ENCODE assay signal across 8 cellular contexts in genomic region chr12:75658826-75659823, GRCh38.
DNase-seq lines count a peak whose midpoint lies in the region; ATAC-seq, FAIRE-seq and TF ChIP-seq lines count a peak whose summit lies in the region.

No MANE protein-coding gene starts in this region.

- POLR2A ChIA-PET in activated CD4-positive, alpha-beta memory T cell treated with anti-CD3 and anti-CD28 coated beads for 36 hours (lab: Charles Lee), result interaction anchor here (1.0 to 1.4 kb wide), 2 partner anchors 18 to 361 kb away, joined by 4 to 6 read pairs; no protein-coding TSS in a partner anchor

- ATAC-seq in HG02885 (IDR thresholded peaks at IDR 0.05; ENCODE audit: poor library complexity, unreplicated experiment) (no peak), GM19328 (IDR thresholded peaks at IDR 0.05; ENCODE audit: unreplicated experiment) (no peak), HG03460 (IDR thresholded peaks at IDR 0.05; ENCODE audit: unreplicated experiment) (no peak)

- no peak overlapping the region for H3K4me3 ChIP-seq in AG10803 (ENCODE audit: low read length)

- peaks cover 2% of the 10 kb centered on the region for H3K27me3 Mint-ChIP-seq in activated CD4-positive, alpha-beta memory T cell treated with anti-CD3 and anti-CD28 coated beads for 36 hours

- H3K27ac Mint-ChIP-seq in activated CD4-positive, alpha-beta memory T cell treated with anti-CD3 and anti-CD28 coated beads for 36 hours, result no peak overlapping the region

- H3K4me1 Mint-ChIP-seq in activated CD4-positive, alpha-beta memory T cell treated with anti-CD3 and anti-CD28 coated beads for 36 hours (ENCODE audit: low read depth), result peaks cover 14% of the 10 kb centered on the region

- TF ChIP-seq CTCF in AG10803 (conservative IDR thresholded peaks at IDR 0.05; ENCODE audit: low read length), result no peak; the same call in 1 of the 2 replicates

- CTCF ChIA-PET in activated CD4-positive, alpha-beta memory T cell treated with anti-CD3 and anti-CD28 coated beads for 36 hours (lab: Charles Lee), result no interaction called here

- FAIRE-seq in HTR-8/SVneo (lab: Jason Lieb, UNC), result no peak

- intact Hi-C loops in activated CD4-positive, alpha-beta memory T cell treated with anti-CD3 and anti-CD28 coated beads for 36 hours (cut with micrococcal nuclease), result loop anchor here (1.0 to 5.0 kb wide), 4 partner anchors 18 to 373 kb away; partner anchors contain the start of gene PHLDA1
- intact Hi-C loops in posterior vena cava (cut with DNase I), result loop anchor here in 1 of 2 donors (10.0 kb wide), 1 partner anchor 156 kb away; no protein-coding TSS in a partner anchor

- peak; percentile 70 for DNase-seq in AG10803 (ENCODE audit: low read depth)
- DNase-seq in HTR-8/SVneo (ENCODE audit: insufficient read length, low spot score), result peak; percentile 21
- peak; percentile 27 for DNase-seq in activated CD4-positive, alpha-beta memory T cell treated with anti-CD3 and anti-CD28 coated beads for 36 hours
- peak; percentile 51 for DNase-seq in inferior parietal cortex (ENCODE audit: extremely low spot score)
- no peak for DNase-seq in posterior vena cava (ENCODE audit: low spot score)

- H3K36me3 Mint-ChIP-seq in activated CD4-positive, alpha-beta memory T cell treated with anti-CD3 and anti-CD28 coated beads for 36 hours, result no peaks in the 10 kb centered on the region

- no peaks in the 10 kb centered on the region for H3K9me3 Mint-ChIP-seq in activated CD4-positive, alpha-beta memory T cell treated with anti-CD3 and anti-CD28 coated beads for 36 hours

- H3K4me3 Mint-ChIP-seq in activated CD4-positive, alpha-beta memory T cell treated with anti-CD3 and anti-CD28 coated beads for 36 hours, result no peak overlapping the region
